In genomic region chr9:38333047-38333446, GRCh38 we compare ENCODE assay signal across 20 cellular contexts.
"Had no signal": no experiment of that assay in that cellular context is flagged by ENCODE, and none has a peak within 500 bp of the region (broad histone marks: within the 10 kb centered on the region; RNA-seq: fewer than 3 reads in every experiment).

No MANE protein-coding gene starts in this region.

- H3K9me3 ChIP-seq: psoas muscle, right lobe of liver, spleen, testis, upper lobe of right lung had no signal

- H3K27ac ChIP-seq: coronary artery, epithelial cell of prostate, psoas muscle, right lobe of liver, SK-N-MC, spleen, testis, upper lobe of right lung had no signal

- FAIRE-seq: frontal cortex, kidney had no signal

- H3K4me1 ChIP-seq: psoas muscle, spleen, testis, upper lobe of right lung had no signal

- H3K27me3 ChIP-seq: right lobe of liver, spleen, testis, upper lobe of right lung had no signal

- H3K36me3 ChIP-seq: right lobe of liver, spleen, upper lobe of right lung had no signal

- DNase-seq: activated naive CD4-positive, alpha-beta T cell treated with anti-CD3 and anti-CD28 coated beads, Interleukin-2, amount 10 ng/mL, durations not matched to agents 7 days and 5 days; caudate nucleus; effector memory CD4-positive, alpha-beta T cell; kidney; mesendoderm; nephron progenitor cell; occipital lobe; psoas muscle; right lobe of liver; spleen; T-cell; T-helper 9 cell; testis; upper lobe of right lung had no signal

- ATAC-seq: activated CD4-positive, CD25-positive, alpha-beta regulatory T cell treated with anti-CD3 and anti-CD28 coated beads, Interleukin-2, amount 50 U/mL, for 24 hours; activated T-helper 17 cell treated with anti-CD3 and anti-CD28 coated beads, Interleukin-2, amount 50 U/mL, for 72 hours; psoas muscle; right lobe of liver; T-cell; upper lobe of right lung had no signal

- H3K4me3 ChIP-seq: coronary artery, psoas muscle, right lobe of liver, SK-N-MC, spleen, testis, upper lobe of right lung had no signal
